In the genomic region with DNA sequence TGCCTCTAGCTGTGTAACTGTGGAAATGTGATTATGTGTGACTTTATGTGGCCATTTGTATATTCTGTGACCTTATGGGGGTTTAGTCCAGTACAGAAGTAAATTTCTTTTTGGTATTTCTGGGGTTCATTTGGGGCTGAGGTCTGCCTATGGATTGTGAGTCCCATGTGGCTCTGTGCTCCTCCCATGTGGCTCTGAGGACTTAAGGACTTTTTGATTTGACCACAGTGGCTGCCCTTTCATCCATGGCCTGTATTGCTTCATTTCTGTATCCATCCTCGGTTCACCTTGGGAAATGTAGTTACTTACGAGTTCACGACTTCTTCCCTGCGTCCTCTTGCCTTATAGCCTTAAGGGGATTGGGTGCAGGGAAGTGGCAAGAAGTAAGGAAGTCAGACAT, we compare ENCODE assay signal across 8 cellular contexts. TPM values are rescaled to one million over a fixed set of nuclear protein-coding genes. Genes with fewer than 3 reads are reported as not detected.
DNase-seq lines count a peak whose midpoint lies in the region; ATAC-seq and TF ChIP-seq lines count a peak whose summit lies in the region.

No MANE protein-coding gene starts in this region.

- no peak for TF ChIP-seq POLR2A in right lobe of liver (IDR thresholded peaks at IDR 0.05)

- no peak for DNase-seq in heart right ventricle
- DNase-seq in Right ventricle myocardium inferior (ENCODE audit: missing footprints) = no peak
- DNase-seq in activated naive CD8-positive, alpha-beta T cell treated with anti-CD3 and anti-CD28 coated beads, Interleukin-2, amount 10 ng/mL, durations not matched to agents 7 days and 5 days = no peak
- no peak for DNase-seq in right lobe of liver
- DNase-seq in amniotic stem cell (lab: John Stamatoyannopoulos, UW) = no peak
- no peak for DNase-seq in NCI-H1092 treated with DMSO at 0.1 percent for 48 hours (lab: John Stamatoyannopoulos, UW)

- H3K36me3 ChIP-seq in heart right ventricle (peaks cover 0 to 31% (median 4%) of the 10 kb centered on the region in 9 donors), right lobe of liver (no peaks in the 10 kb centered on the region), urinary bladder (ENCODE audit: insufficient read depth) (no peaks in the 10 kb centered on the region)

- 82 to 84% methylated on average over 4 of the region's 4 CpGs for WGBS in heart right ventricle, 2 donors
- 83% methylated on average over 4 of the region's 4 CpGs for WGBS in right lobe of liver (ENCODE audit: insufficient coverage, low coverage, low lambda C conversion rate, missing lambda C conversion rate)
- WGBS in urinary bladder = 73% methylated on average over 4 of the region's 4 CpGs

- H3K4me3 Mint-ChIP-seq in activated naive CD8-positive, alpha-beta T cell treated with anti-CD3 and anti-CD28 coated beads, Interleukin-2, amount 10 ng/mL, durations not matched to agents 7 days and 5 days = peak overlapping the region; percentile 88

- peak overlapping the region; percentile 87 for H3K27ac Mint-ChIP-seq in activated naive CD8-positive, alpha-beta T cell treated with anti-CD3 and anti-CD28 coated beads, Interleukin-2, amount 10 ng/mL, durations not matched to agents 7 days and 5 days

- peaks cover 16% of the 10 kb centered on the region for H3K4me1 Mint-ChIP-seq in activated naive CD8-positive, alpha-beta T cell treated with anti-CD3 and anti-CD28 coated beads, Interleukin-2, amount 10 ng/mL, durations not matched to agents 7 days and 5 days

- no peaks in the 10 kb centered on the region for H3K27me3 Mint-ChIP-seq in activated naive CD8-positive, alpha-beta T cell treated with anti-CD3 and anti-CD28 coated beads, Interleukin-2, amount 10 ng/mL, durations not matched to agents 7 days and 5 days

- H3K9me3 Mint-ChIP-seq in activated naive CD8-positive, alpha-beta T cell treated with anti-CD3 and anti-CD28 coated beads, Interleukin-2, amount 10 ng/mL, durations not matched to agents 7 days and 5 days = peaks cover 14% of the 10 kb centered on the region

- intact Hi-C loops in heart right ventricle (cut with DNase I) = loop anchor here in 3 of 10 donors (5.0 to 10.0 kb wide), 4 partner anchors 104 to 738 kb away; a partner anchor contains a TSS
- intact Hi-C loops in Right ventricle myocardium inferior (cut with DNase I) = loop anchor here (2.0 to 10.0 kb wide), 4 partner anchors 72 to 164 kb away; a partner anchor contains a TSS
- intact Hi-C loops in right lobe of liver (cut with DNase I) = no loop called here

- peak overlapping the region in 9 of 10 donors; percentile 66 to 98 (median 81) for H3K4me3 ChIP-seq in heart right ventricle
- peak overlapping the region; percentile 76 to 92 (median 88) for H3K4me3 ChIP-seq in right lobe of liver
- peak overlapping the region; percentile 72 for H3K4me3 ChIP-seq in urinary bladder (ENCODE audit: low read depth, low read length)

- H3K27me3 ChIP-seq in heart right ventricle (no peaks in the 10 kb centered on the region), right lobe of liver (no peaks in the 10 kb centered on the region)

- ATAC-seq in heart right ventricle (no peak), Right ventricle myocardium inferior (no peak), right lobe of liver (no peak), GM19395 (IDR thresholded peaks at IDR 0.05; ENCODE audit: unreplicated experiment) (no peak)
- ATAC-seq in activated naive CD8-positive, alpha-beta T cell treated with anti-CD3 and anti-CD28 coated beads, Interleukin-2, amount 10 ng/mL, durations not matched to agents 7 days and 5 days (ENCODE audit: low read depth) = no peak

- H3K9me3 ChIP-seq in heart right ventricle = peaks cover 0 to 44% (median 26%) of the 10 kb centered on the region in 11 donors
- H3K9me3 ChIP-seq in right lobe of liver = peaks cover 0 to 10% (median 0%) of the 10 kb centered on the region in 4 donors

- POLR2A ChIA-PET in activated naive CD8-positive, alpha-beta T cell treated with anti-CD3 and anti-CD28 coated beads, Interleukin-2, amount 10 ng/mL, durations not matched to agents 7 days and 5 days (lab: Charles Lee) = no interaction called here

- peaks cover 30% of the 10 kb centered on the region for H3K36me3 Mint-ChIP-seq in activated naive CD8-positive, alpha-beta T cell treated with anti-CD3 and anti-CD28 coated beads, Interleukin-2, amount 10 ng/mL, durations not matched to agents 7 days and 5 days

- H3K4me1 ChIP-seq in heart right ventricle (peaks cover 2 to 33% (median 22%) of the 10 kb centered on the region in 9 donors), right lobe of liver (peaks cover 0 to 16% (median 3%) of the 10 kb centered on the region in 4 donors), urinary bladder (ENCODE audit: insufficient read depth) (no peaks in the 10 kb centered on the region)

- TF ChIP-seq CTCF in heart right ventricle (IDR thresholded peaks at IDR 0.05) (no peak), right lobe of liver (IDR thresholded peaks at IDR 0.05) (no peak)

- H3K27ac ChIP-seq in heart right ventricle = peak overlapping the region in 3 of 10 donors; percentile 87 to 92 (median 87)
- H3K27ac ChIP-seq in right lobe of liver = no peak overlapping the region
- no peak overlapping the region for H3K27ac ChIP-seq in urinary bladder (ENCODE audit: low read depth)

RNA-seq across cellular contexts. Expression of a gene that starts 1.0 kb away (rescaled TPM):
- total RNA-seq in heart right ventricle (10 to 100 TPM in 2 of 10 donors, 1 to 10 TPM in 8; 5.2 to 12.5 (median 8.5) TPM), Right ventricle myocardium inferior (11.6 TPM), right lobe of liver (1 to 10 TPM; 1.9 to 5.3 (median 3.5) TPM), urinary bladder (27.3 TPM)
- polyA plus RNA-seq in heart right ventricle (1 to 10 TPM; 2.7 to 3.0 TPM), urinary bladder (6.0 TPM)
- 10 to 100 TPM; 12.7 to 17.1 TPM for total RNA-seq in activated naive CD8-positive, alpha-beta T cell treated with anti-CD3 and anti-CD28 coated beads, Interleukin-2, amount 10 ng/mL, durations not matched to agents 7 days and 5 days
